ENCODE assay signal across 1 cellular context in genomic region chr16:525123-525519, GRCh38.
TF ChIP-seq lines count a peak whose summit lies in the region.

No MANE protein-coding gene starts in this region.

TF ChIP-seq in A549, 52 proteins besides CTCF, POLR2A, EP300 and RAD21 (continued from another document):
- TF ChIP-seq ZSCAN20 (CRISPR knock-in tag; IDR thresholded peaks at IDR 0.05) (no peak), JUN (IDR thresholded peaks at IDR 0.05) (no peak), ZNF302 (CRISPR knock-in tag; IDR thresholded peaks at IDR 0.05) (no peak), HDAC2 (IDR thresholded peaks at IDR 0.05) (no peak)
